In the genomic region with DNA sequence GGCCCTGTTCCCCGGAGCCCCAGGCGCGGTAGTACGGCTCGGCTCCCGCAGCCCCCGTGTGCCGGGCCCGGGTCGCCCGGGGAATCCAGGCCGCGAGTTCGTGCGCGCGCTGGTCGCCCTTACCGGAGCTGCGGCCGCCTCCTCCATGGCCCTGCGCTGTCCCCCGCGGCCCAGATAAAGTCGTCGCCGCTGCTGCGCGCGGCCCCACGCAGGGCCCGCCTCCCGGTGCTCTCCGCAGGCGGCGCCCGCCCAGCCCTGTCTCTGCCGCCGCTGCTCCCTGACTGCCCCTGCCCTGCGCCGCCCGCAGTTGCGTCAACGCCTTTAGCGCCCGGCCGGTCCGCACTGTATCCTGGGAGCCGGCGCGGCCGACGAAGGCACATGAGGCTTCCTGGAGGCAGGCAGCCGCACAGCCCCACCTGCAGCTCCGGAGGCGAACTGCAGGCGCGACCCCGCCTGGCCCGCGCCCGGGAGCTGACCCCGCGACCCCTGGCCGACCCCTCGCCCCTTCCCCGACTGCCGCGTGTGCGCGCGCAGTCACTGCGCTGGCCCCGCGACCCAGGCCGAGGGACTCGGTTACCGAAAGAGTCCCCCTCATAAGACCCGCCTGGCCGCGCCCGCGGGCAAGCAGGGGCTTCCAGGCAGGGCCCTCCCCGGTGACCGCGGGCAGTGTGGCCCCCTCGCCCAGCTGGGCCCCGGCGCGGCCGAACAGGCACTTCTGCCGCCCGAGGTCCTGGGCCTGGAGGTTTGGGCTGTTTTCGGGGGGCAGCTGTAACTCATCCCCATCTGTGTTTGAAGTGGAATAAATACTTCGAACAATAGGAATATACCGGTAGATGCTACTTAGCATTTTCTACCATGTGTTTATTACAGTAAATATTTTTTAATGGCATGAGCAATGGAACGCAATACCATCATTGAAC, we compare ENCODE assay signal across 8 cellular contexts.
DNase-seq lines count a peak whose midpoint lies in the region; ATAC-seq, FAIRE-seq and TF ChIP-seq lines count a peak whose summit lies in the region.

No MANE protein-coding gene starts in this region.

- peaks cover 23% of the 10 kb centered on the region for H3K79me2 ChIP-seq in HepG2 (ENCODE audit: insufficient read depth, low read length)

- H3K4me1 ChIP-seq in HepG2 (ENCODE audit: insufficient read depth, low read length): peaks cover 14% of the 10 kb centered on the region

- FAIRE-seq in HepG2 (lab: Jason Lieb, UNC): no peak

- TF ChIP-seq CTCF in C4-2B (conservative IDR thresholded peaks at IDR 0.05) (peak; percentile 97), HepG2 (CRISPR knock-in tag; IDR thresholded peaks at IDR 0.05) (peak; percentile 93)

- no peaks in the 10 kb centered on the region for H3K27me3 ChIP-seq in HepG2 (ENCODE audit: control insufficient read depth in 1 of 2, insufficient read depth in 2 of 2, low read length in 2 of 2)

- no peak overlapping the region for H2AFZ ChIP-seq in HepG2 (ENCODE audit: low read length)

- peak overlapping the region; percentile 93 for H3K9ac ChIP-seq in HepG2 (ENCODE audit: insufficient read depth, low read depth, low read length)

- H3K27ac ChIP-seq in C4-2B: peak overlapping the region; percentile 95
- peak overlapping the region; percentile 71 for H3K27ac ChIP-seq in HepG2 (ENCODE audit: extremely low read length, insufficient read depth, low read length)

- no peaks in the 10 kb centered on the region for H3K9me3 Mint-ChIP-seq in activated CD4-positive, alpha-beta T cell treated with anti-CD3 and anti-CD28 coated beads, Interleukin-2, amount 10 ng/mL, durations not matched to agents 7 days and 5 days

- CTCF ChIA-PET in activated CD4-positive, alpha-beta T cell treated with anti-CD3 and anti-CD28 coated beads, Interleukin-2, amount 10 ng/mL, durations not matched to agents 7 days and 5 days (lab: Charles Lee): interaction anchor here (0.5 to 2.8 kb wide), 23 partner anchors 8 to 503 kb away, joined by 3 to 14 read pairs (median 4); partner anchors contain the start of genes ZNF777 and ZNF783
- CTCF ChIA-PET in HepG2 (lab: Yijun Ruan, JAX; ENCODE audit: low intra/inter-chr PET ratio, low total read pairs): no interaction called here

- intact Hi-C loops in HepG2 (cut with micrococcal nuclease; ENCODE audit: unreplicated experiment): loop anchor here (1.0 to 10.0 kb wide), 3 partner anchors 70 to 202 kb away; no protein-coding TSS in a partner anchor

- BruUV-seq in HepG2 (replicated peaks; lab: Mats Ljungman, UMichigan): TSS peak; percentile 66

- H3K4me2 ChIP-seq in HepG2 (ENCODE audit: low read depth, low read length): peak overlapping the region; percentile 89

- H3K4me3 ChIP-seq in HepG2 (replicated peaks in 1 of 3; ENCODE audit: insufficient read depth in 1 of 3, low read depth in 2 of 3, low read length in 3 of 3): peak overlapping the region; percentile 81 to 90 (median 86)

- peaks cover 13% of the 10 kb centered on the region for H3K27me3 Mint-ChIP-seq in activated CD4-positive, alpha-beta T cell treated with anti-CD3 and anti-CD28 coated beads, Interleukin-2, amount 10 ng/mL, durations not matched to agents 7 days and 5 days

- peaks cover 11 to 18% of the 10 kb centered on the region in 2 experiments for H3K36me3 ChIP-seq in HepG2 (replicated peaks in 1 of 2; ENCODE audit: control insufficient read depth in 1 of 2, insufficient read depth in 2 of 2, low read length in 2 of 2)

- ATAC-seq in GM19328 (IDR thresholded peaks at IDR 0.05; ENCODE audit: unreplicated experiment) (peak; percentile 90), HG03469 (IDR thresholded peaks at IDR 0.05; ENCODE audit: unreplicated experiment) (peak; percentile 86), HepG2 (peak; percentile 97)

- peaks cover 40% of the 10 kb centered on the region for H3K4me1 Mint-ChIP-seq in activated CD4-positive, alpha-beta T cell treated with anti-CD3 and anti-CD28 coated beads, Interleukin-2, amount 10 ng/mL, durations not matched to agents 7 days and 5 days

- POLR2A ChIA-PET in activated CD4-positive, alpha-beta T cell treated with anti-CD3 and anti-CD28 coated beads, Interleukin-2, amount 10 ng/mL, durations not matched to agents 7 days and 5 days (lab: Charles Lee): interaction anchor here (0.6 to 1.0 kb wide), 2 partner anchors 111 to 363 kb away, joined by 3 read pairs; partner anchors contain the start of gene ZNF783
- POLR2A ChIA-PET in HepG2 (lab: Yijun Ruan, JAX): interaction anchor here (0.6 to 3.2 kb wide), 10 partner anchors 11 to 1603 kb away, joined by 3 to 24 read pairs (median 4); partner anchors contain the start of genes ABCF2 and ZNF783

- H3K4me3 Mint-ChIP-seq in activated CD4-positive, alpha-beta T cell treated with anti-CD3 and anti-CD28 coated beads, Interleukin-2, amount 10 ng/mL, durations not matched to agents 7 days and 5 days: peak overlapping the region; percentile 90

- H3K9me3 ChIP-seq in HepG2 (ENCODE audit: low read length): no peaks in the 10 kb centered on the region

- peak; percentile 88 to 98 for DNase-seq in NCI-H526 (lab: John Stamatoyannopoulos, UW)
- DNase-seq in activated CD4-positive, alpha-beta T cell treated with anti-CD3 and anti-CD28 coated beads, Interleukin-2, amount 10 ng/mL, durations not matched to agents 7 days and 5 days: peak; percentile 91
- peak; percentile 89 for DNase-seq in dedifferentiated amniotic fluid mesenchymal stem cell (ENCODE audit: extremely low spot score)
- DNase-seq in HepG2 (ENCODE audit: low spot score): peak; percentile 88
- peak; percentile 87 to 89 for DNase-seq in stimulated activated CD4-positive, alpha-beta T cell treated with anti-CD3 and anti-CD28 coated beads, Interleukin-2, amount 100 ng/mL, for 48 hours

- TF ChIP-seq EP300 in HepG2 (IDR thresholded peaks at IDR 0.05; ENCODE audit: low read depth in 2 of 2, low read length in 2 of 2) (peak in 1 of 2 experiments; percentile 36; a peak in 1 of 4 replicates), HepG2 (CRISPR knock-in tag; IDR thresholded peaks at IDR 0.05; ENCODE audit: borderline replicate concordance) (0 out of 2 replicates have a peak, but pooled peaks have one; percentile 27)

- in situ Hi-C loops in HepG2 (cut with HindIII; ENCODE audit: extremely low pct_ligation_motif_present, low pct_unique_long_range_greater_than_20kb): no loop called here

- peak overlapping the region; percentile 93 for H3K27ac Mint-ChIP-seq in activated CD4-positive, alpha-beta T cell treated with anti-CD3 and anti-CD28 coated beads, Interleukin-2, amount 10 ng/mL, durations not matched to agents 7 days and 5 days

- no peak for TF ChIP-seq RAD21 in HepG2 (CRISPR knock-in tag; IDR thresholded peaks at IDR 0.05)

- H3K36me3 Mint-ChIP-seq in activated CD4-positive, alpha-beta T cell treated with anti-CD3 and anti-CD28 coated beads, Interleukin-2, amount 10 ng/mL, durations not matched to agents 7 days and 5 days (ENCODE audit: low read depth): peaks cover 28% of the 10 kb centered on the region

- peaks cover 16% of the 10 kb centered on the region for H4K20me1 ChIP-seq in HepG2 (ENCODE audit: insufficient read depth, low read length)

- WGBS in HepG2 (ENCODE audit: low lambda C conversion rate): 3% methylated on average over 13 of the region's 97 CpGs

- peak; percentile 78 to 93 for TF ChIP-seq POLR2A in HepG2 (IDR thresholded peaks at IDR 0.05; ENCODE audit: insufficient read depth in 1 of 2, low read depth in 2 of 2, low read length in 2 of 2)

TF ChIP-seq in HepG2, 621 proteins besides CTCF, POLR2A, EP300 and RAD21 (continues in another document):
- TF ChIP-seq REL (CRISPR knock-in tag; conservative IDR thresholded peaks at IDR 0.05): peak; percentile 62; the same call in 1 of the 2 replicates
- no peak for TF ChIP-seq ZNF234 (CRISPR knock-in tag; conservative IDR thresholded peaks at IDR 0.05)
- TF ChIP-seq TRAFD1 (CRISPR knock-in tag; IDR thresholded peaks at IDR 0.05; ENCODE audit: borderline replicate concordance): no peak
- TF ChIP-seq, protein P1, sequence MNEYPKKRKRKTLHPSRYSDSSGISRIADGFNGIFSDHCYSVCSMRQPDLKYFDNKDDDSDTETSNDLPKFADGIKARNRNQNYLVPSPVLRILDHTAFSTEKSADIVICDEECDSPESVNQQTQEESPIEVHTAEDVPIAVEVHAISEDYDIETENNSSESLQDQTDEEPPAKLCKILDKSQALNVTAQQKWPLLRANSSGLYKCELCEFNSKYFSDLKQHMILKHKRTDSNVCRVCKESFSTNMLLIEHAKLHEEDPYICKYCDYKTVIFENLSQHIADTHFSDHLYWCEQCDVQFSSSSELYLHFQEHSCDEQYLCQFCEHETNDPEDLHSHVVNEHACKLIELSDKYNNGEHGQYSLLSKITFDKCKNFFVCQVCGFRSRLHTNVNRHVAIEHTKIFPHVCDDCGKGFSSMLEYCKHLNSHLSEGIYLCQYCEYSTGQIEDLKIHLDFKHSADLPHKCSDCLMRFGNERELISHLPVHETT (CRISPR knock-in tag; conservative IDR thresholded peaks at IDR 0.05): peak; percentile 94
- no peak for TF ChIP-seq GTF2F1 (IDR thresholded peaks at IDR 0.05; ENCODE audit: low read length)
- TF ChIP-seq, protein P2, sequence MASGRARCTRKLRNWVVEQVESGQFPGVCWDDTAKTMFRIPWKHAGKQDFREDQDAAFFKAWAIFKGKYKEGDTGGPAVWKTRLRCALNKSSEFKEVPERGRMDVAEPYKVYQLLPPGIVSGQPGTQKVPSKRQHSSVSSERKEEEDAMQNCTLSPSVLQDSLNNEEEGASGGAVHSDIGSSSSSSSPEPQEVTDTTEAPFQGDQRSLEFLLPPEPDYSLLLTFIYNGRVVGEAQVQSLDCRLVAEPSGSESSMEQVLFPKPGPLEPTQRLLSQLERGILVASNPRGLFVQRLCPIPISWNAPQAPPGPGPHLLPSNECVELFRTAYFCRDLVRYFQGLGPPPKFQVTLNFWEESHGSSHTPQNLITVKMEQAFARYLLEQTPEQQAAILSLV (CRISPR knock-in tag; IDR thresholded peaks at IDR 0.05; ENCODE audit: borderline replicate concordance): peak; percentile 72; the same call in 1 of the 2 replicates

Comparison
In these comparisons a context has a peak if more than half of its experiments do, and no peak if none do; other contexts are left out.
1. Peak in every context shown above with its lines: DNase-seq, ATAC-seq, H3K4me3 ChIP-seq and H3K27ac ChIP-seq.